8 cellular contexts compared by ENCODE assay signal in the genomic region with DNA sequence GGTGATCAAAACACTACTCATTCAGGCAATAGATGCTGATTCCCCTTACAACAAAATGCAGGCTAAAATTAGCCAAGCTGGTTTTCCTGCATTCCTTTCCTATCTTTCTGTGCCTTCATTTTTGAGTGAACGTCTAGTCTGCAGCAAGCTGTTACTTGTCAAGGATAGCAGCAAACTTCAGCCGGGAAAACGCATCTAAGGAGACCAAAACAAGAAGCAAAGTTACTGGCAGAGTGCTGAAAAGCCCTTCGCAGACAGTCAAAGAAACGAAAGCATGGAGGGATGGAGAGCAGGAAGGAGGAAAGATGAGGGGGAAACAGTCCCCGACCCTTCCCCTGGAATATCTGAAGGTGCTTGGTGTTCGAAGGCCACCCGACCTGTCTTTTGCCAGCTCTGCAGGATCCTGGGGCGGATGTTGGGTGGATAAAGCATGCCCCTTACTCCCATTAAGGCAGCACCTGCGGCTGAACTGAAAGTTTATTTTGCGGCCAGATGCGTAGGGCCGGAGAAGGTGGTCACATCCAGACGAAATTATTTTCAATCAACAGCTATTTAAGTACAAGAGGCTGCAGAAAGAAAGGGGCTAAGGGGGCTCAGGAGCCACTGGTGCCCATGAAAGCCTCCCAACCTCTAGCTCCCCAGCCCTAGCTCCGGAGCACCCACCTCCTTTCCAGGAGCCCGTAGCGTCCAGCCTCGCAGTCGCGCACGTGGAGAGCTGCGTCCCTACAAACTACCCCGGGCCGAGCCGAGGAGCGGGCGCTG. TPM values are rescaled to one million over a fixed set of nuclear protein-coding genes. Genes with fewer than 3 reads are reported as not detected.
DNase-seq lines count a peak whose midpoint lies in the region; ATAC-seq and TF ChIP-seq lines count a peak whose summit lies in the region.

No MANE protein-coding gene starts in this region.

- no peak overlapping the region for H3K27ac Mint-ChIP-seq in activated B cell treated with CpG ODN at 0.5 μM for 24 hours

- H3K36me3 ChIP-seq in ES-I3 (ENCODE audit: insufficient read depth, low read length): no peaks in the 10 kb centered on the region
- H3K36me3 ChIP-seq in skeletal muscle satellite cell (ENCODE audit: insufficient read depth, low read length): no peaks in the 10 kb centered on the region

- H3K4me2 ChIP-seq in skeletal muscle satellite cell (ENCODE audit: low read length): peak overlapping the region; percentile 93

- H3K4me1 ChIP-seq in ES-I3 (ENCODE audit: insufficient read depth, low read length) (peaks cover 24% of the 10 kb centered on the region), skeletal muscle satellite cell (ENCODE audit: control insufficient read depth, insufficient read depth, low read length) (peaks cover 14% of the 10 kb centered on the region)

- peaks cover 3% of the 10 kb centered on the region for H3K9me3 Mint-ChIP-seq in activated B cell treated with CpG ODN at 0.5 μM for 24 hours

- intact Hi-C loops in activated B cell treated with CpG ODN at 0.5 μM for 24 hours (cut with micrococcal nuclease): no loop called here

- peak; percentile 19 for ATAC-seq in HG03432 (IDR thresholded peaks at IDR 0.05; ENCODE audit: unreplicated experiment)
- ATAC-seq in activated B cell treated with CpG ODN at 0.5 μM for 24 hours (ENCODE audit: low read depth): no peak
- ATAC-seq in GM18861 (IDR thresholded peaks at IDR 0.05; ENCODE audit: unreplicated experiment): no peak

- DNase-seq in activated B cell treated with CpG ODN at 0.5 μM for 24 hours (no peak), hepatic stellate cell (ENCODE audit: low spot score) (peak; percentile 34), D341Med (ENCODE audit: low spot score) (no peak)
- no peak for DNase-seq in activated CD4-positive, CD25-positive, alpha-beta regulatory T cell (lab: John Stamatoyannopoulos, UW)

- H3K9me3 ChIP-seq in ES-I3 (ENCODE audit: control insufficient read depth, insufficient read depth, low read length): no peaks in the 10 kb centered on the region
- H3K9me3 ChIP-seq in skeletal muscle satellite cell (replicated peaks; ENCODE audit: low read length): no peaks in the 10 kb centered on the region

- H3K9ac ChIP-seq in ES-I3 (ENCODE audit: low read depth, low read length) (peak overlapping the region; percentile 56), skeletal muscle satellite cell (ENCODE audit: low read depth, low read length) (peak overlapping the region; percentile 72)

- TF ChIP-seq CTCF in activated B cell treated with CpG ODN at 0.5 μM for 24 hours (IDR thresholded peaks at IDR 0.05): no peak

- CTCF ChIA-PET in activated B cell treated with CpG ODN at 0.5 μM for 24 hours (lab: Charles Lee): no interaction called here

- peaks cover 24% of the 10 kb centered on the region for H3K27me3 Mint-ChIP-seq in activated B cell treated with CpG ODN at 0.5 μM for 24 hours

- H3K4me1 Mint-ChIP-seq in activated B cell treated with CpG ODN at 0.5 μM for 24 hours: peaks cover 9% of the 10 kb centered on the region

- peak overlapping the region; percentile 75 for H3K4me3 ChIP-seq in skeletal muscle satellite cell (ENCODE audit: low read length)

- POLR2A ChIA-PET in activated B cell treated with CpG ODN at 0.5 μM for 24 hours (lab: Charles Lee): no interaction called here

- H3K4me3 Mint-ChIP-seq in activated B cell treated with CpG ODN at 0.5 μM for 24 hours: peak overlapping the region; percentile 29

- H3K27me3 ChIP-seq in skeletal muscle satellite cell (ENCODE audit: control insufficient read depth, insufficient read depth, low read length): peaks cover 4% of the 10 kb centered on the region

- H3K36me3 Mint-ChIP-seq in activated B cell treated with CpG ODN at 0.5 μM for 24 hours (ENCODE audit: low read depth): no peaks in the 10 kb centered on the region

RNA-seq across cellular contexts. Expression of gene FERMT1, which starts 0.5 kb away (rescaled TPM):
- 0.56 TPM in 1 of 2 replicates, not detected in the other for total RNA-seq in activated B cell treated with CpG ODN at 0.5 μM for 24 hours
- 13.7 and 26.4 TPM in 2 replicates for total RNA-seq in skeletal muscle satellite cell (2012; rRNA removed)
